1 cellular context compared by ENCODE assay signal in the genomic region with DNA sequence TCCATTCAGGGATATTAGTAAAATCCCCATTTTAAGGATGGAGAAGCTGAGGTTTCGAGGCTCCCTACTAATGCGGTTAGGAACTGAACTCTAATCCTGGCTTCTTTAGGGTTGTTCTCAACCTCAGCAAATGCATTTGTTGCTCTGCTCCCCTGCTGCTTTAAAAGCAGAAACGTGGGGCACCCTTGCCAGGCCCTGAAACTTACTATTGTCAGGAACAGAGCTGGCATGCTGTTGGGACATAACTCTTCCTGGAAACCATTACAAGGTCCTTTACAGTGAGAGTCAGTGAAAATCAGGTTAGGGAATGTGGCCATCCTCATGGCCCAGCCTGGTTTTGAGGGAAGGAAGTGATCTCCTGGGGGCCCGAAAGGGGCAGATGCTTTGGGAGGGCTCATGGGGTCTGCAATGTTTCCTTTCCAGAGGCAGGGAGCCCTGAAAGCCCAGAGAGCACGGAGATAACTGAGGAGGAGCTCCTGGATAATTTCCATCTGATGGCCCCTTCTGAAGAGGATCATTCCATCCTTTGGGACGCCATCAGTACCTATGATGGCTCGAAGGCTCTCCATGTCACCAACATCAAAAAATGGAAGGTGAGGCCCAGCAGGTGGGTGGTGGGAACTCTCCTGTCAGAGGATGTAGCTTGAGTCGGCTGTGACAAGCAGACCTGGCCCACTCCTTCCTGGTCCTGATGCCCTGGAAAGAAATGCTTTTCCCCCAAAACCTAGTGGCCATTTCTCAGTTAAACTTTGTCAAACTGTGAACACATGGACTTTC.
A peak's percentile ranks its signal among the peaks of the same experiment; 100 is the strongest.
TF ChIP-seq lines count a peak whose summit lies in the region.

No MANE protein-coding gene starts in this region.

TF ChIP-seq in HepG2, 621 proteins besides CTCF, POLR2A, EP300 and RAD21 (continued from another document and continues in another):
- TF ChIP-seq, protein P1, sequence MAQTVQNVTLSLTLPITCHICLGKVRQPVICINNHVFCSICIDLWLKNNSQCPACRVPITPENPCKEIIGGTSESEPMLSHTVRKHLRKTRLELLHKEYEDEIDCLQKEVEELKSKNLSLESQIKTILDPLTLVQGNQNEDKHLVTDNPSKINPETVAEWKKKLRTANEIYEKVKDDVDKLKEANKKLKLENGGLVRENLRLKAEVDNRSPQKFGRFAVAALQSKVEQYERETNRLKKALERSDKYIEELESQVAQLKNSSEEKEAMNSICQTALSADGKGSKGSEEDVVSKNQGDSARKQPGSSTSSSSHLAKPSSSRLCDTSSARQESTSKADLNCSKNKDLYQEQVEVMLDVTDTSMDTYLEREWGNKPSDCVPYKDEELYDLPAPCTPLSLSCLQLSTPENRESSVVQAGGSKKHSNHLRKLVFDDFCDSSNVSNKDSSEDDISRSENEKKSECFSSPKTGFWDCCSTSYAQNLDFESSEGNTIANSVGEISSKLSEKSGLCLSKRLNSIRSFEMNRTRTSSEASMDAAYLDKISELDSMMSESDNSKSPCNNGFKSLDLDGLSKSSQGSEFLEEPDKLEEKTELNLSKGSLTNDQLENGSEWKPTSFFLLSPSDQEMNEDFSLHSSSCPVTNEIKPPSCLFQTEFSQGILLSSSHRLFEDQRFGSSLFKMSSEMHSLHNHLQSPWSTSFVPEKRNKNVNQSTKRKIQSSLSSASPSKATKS (CRISPR knock-in tag; IDR thresholded peaks at IDR 0.05) = peak; percentile 66
- TF ChIP-seq ZNF572 (CRISPR knock-in tag; IDR thresholded peaks at IDR 0.05) (peak; percentile 90; the same call in 1 of the 2 replicates), TAF15 (IDR thresholded peaks at IDR 0.05; ENCODE audit: low read depth, low read length, poor library complexity, severe bottlenecking) (no peak), ZFYVE20 (CRISPR knock-in tag; IDR thresholded peaks at IDR 0.05; ENCODE audit: borderline replicate concordance, low read depth) (no peak), FLYWCH1 (CRISPR knock-in tag; IDR thresholded peaks at IDR 0.05) (0 out of 2 replicates have a peak, but pooled peaks have one; percentile 64), ZBTB38 (CRISPR knock-in tag; IDR thresholded peaks at IDR 0.05) (no peak), ZKSCAN5 (CRISPR knock-in tag; IDR thresholded peaks at IDR 0.05) (no peak), ETV5 (CRISPR knock-in tag; IDR thresholded peaks at IDR 0.05; ENCODE audit: borderline replicate concordance) (no peak), IRX3 (CRISPR knock-in tag; IDR thresholded peaks at IDR 0.05; ENCODE audit: borderline replicate concordance, low read depth) (no peak), EED (CRISPR knock-in tag; IDR thresholded peaks at IDR 0.05) (no peak), ZNF430 (CRISPR knock-in tag; IDR thresholded peaks at IDR 0.05) (peak; percentile 52), JARID2 (CRISPR knock-in tag; IDR thresholded peaks at IDR 0.05; ENCODE audit: insufficient replicate concordance) (peak; percentile 6), HMG20A (CRISPR knock-in tag; IDR thresholded peaks at IDR 0.05; ENCODE audit: borderline replicate concordance) (peak; percentile 37; the same call in 1 of the 2 replicates), PHF5A (CRISPR knock-in tag; IDR thresholded peaks at IDR 0.05; ENCODE audit: low read depth, unreplicated experiment) (peak; percentile 87), ZNF33B (CRISPR knock-in tag; IDR thresholded peaks at IDR 0.05) (peak; percentile 40; the same call in 1 of the 2 replicates), ATF1 (CRISPR knock-in tag; IDR thresholded peaks at IDR 0.05) (no peak), ZFP36L1 (CRISPR knock-in tag; IDR thresholded peaks at IDR 0.05) (peak; percentile 61; the same call in 1 of the 2 replicates), ELF4 (CRISPR knock-in tag; IDR thresholded peaks at IDR 0.05; ENCODE audit: borderline replicate concordance) (peak; percentile 76), SRSF9 (IDR thresholded peaks at IDR 0.05; ENCODE audit: borderline replicate concordance, insufficient read depth, low read depth, low read length, poor library complexity, severe bottlenecking) (no peak), ZNF605 (CRISPR knock-in tag; IDR thresholded peaks at IDR 0.05) (peak; percentile 81), ZFP1 (CRISPR knock-in tag; IDR thresholded peaks at IDR 0.05) (no peak; the same call in 1 of the 2 replicates), CAMTA2 (CRISPR knock-in tag; IDR thresholded peaks at IDR 0.05; ENCODE audit: borderline replicate concordance) (no peak), ZNF232 (CRISPR knock-in tag; IDR thresholded peaks at IDR 0.05; ENCODE audit: borderline replicate concordance) (peak; percentile 72), TGIF2 (CRISPR knock-in tag; IDR thresholded peaks at IDR 0.05) (no peak)
- TF ChIP-seq, protein P2, sequence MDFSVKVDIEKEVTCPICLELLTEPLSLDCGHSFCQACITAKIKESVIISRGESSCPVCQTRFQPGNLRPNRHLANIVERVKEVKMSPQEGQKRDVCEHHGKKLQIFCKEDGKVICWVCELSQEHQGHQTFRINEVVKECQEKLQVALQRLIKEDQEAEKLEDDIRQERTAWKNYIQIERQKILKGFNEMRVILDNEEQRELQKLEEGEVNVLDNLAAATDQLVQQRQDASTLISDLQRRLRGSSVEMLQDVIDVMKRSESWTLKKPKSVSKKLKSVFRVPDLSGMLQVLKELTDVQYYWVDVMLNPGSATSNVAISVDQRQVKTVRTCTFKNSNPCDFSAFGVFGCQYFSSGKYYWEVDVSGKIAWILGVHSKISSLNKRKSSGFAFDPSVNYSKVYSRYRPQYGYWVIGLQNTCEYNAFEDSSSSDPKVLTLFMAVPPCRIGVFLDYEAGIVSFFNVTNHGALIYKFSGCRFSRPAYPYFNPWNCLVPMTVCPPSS (IDR thresholded peaks at IDR 0.05) = no peak
- TF ChIP-seq, protein P3, sequence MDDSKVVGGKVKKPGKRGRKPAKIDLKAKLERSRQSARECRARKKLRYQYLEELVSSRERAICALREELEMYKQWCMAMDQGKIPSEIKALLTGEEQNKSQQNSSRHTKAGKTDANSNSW (CRISPR knock-in tag; IDR thresholded peaks at IDR 0.05; ENCODE audit: borderline replicate concordance) = 0 out of 2 replicates have a peak, but pooled peaks have one; percentile 54
- TF ChIP-seq, protein P4, sequence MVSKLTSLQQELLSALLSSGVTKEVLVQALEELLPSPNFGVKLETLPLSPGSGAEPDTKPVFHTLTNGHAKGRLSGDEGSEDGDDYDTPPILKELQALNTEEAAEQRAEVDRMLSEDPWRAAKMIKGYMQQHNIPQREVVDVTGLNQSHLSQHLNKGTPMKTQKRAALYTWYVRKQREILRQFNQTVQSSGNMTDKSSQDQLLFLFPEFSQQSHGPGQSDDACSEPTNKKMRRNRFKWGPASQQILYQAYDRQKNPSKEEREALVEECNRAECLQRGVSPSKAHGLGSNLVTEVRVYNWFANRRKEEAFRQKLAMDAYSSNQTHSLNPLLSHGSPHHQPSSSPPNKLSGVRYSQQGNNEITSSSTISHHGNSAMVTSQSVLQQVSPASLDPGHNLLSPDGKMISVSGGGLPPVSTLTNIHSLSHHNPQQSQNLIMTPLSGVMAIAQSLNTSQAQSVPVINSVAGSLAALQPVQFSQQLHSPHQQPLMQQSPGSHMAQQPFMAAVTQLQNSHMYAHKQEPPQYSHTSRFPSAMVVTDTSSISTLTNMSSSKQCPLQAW (CRISPR knock-in tag; IDR thresholded peaks at IDR 0.05) = peak; percentile 34
- TF ChIP-seq, protein P5, sequence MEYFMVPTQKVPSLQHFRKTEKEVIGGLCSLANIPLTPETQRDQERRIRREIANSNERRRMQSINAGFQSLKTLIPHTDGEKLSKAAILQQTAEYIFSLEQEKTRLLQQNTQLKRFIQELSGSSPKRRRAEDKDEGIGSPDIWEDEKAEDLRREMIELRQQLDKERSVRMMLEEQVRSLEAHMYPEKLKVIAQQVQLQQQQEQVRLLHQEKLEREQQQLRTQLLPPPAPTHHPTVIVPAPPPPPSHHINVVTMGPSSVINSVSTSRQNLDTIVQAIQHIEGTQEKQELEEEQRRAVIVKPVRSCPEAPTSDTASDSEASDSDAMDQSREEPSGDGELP (IDR thresholded peaks at IDR 0.05; ENCODE audit: borderline replicate concordance, low read depth) = peak; percentile 11; the same call in 1 of the 2 replicates
- TF ChIP-seq, protein P6, sequence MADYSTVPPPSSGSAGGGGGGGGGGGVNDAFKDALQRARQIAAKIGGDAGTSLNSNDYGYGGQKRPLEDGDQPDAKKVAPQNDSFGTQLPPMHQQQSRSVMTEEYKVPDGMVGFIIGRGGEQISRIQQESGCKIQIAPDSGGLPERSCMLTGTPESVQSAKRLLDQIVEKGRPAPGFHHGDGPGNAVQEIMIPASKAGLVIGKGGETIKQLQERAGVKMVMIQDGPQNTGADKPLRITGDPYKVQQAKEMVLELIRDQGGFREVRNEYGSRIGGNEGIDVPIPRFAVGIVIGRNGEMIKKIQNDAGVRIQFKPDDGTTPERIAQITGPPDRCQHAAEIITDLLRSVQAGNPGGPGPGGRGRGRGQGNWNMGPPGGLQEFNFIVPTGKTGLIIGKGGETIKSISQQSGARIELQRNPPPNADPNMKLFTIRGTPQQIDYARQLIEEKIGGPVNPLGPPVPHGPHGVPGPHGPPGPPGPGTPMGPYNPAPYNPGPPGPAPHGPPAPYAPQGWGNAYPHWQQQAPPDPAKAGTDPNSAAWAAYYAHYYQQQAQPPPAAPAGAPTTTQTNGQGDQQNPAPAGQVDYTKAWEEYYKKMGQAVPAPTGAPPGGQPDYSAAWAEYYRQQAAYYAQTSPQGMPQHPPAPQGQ (CRISPR knock-in tag; IDR thresholded peaks at IDR 0.05; ENCODE audit: borderline replicate concordance) = 0 out of 2 replicates have a peak, but pooled peaks have one; percentile 62
- TF ChIP-seq, protein P7, sequence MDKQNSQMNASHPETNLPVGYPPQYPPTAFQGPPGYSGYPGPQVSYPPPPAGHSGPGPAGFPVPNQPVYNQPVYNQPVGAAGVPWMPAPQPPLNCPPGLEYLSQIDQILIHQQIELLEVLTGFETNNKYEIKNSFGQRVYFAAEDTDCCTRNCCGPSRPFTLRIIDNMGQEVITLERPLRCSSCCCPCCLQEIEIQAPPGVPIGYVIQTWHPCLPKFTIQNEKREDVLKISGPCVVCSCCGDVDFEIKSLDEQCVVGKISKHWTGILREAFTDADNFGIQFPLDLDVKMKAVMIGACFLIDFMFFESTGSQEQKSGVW (CRISPR knock-in tag; IDR thresholded peaks at IDR 0.05; ENCODE audit: borderline replicate concordance) = peak; percentile 61; the same call in 1 of the 2 replicates
- TF ChIP-seq, protein P8, sequence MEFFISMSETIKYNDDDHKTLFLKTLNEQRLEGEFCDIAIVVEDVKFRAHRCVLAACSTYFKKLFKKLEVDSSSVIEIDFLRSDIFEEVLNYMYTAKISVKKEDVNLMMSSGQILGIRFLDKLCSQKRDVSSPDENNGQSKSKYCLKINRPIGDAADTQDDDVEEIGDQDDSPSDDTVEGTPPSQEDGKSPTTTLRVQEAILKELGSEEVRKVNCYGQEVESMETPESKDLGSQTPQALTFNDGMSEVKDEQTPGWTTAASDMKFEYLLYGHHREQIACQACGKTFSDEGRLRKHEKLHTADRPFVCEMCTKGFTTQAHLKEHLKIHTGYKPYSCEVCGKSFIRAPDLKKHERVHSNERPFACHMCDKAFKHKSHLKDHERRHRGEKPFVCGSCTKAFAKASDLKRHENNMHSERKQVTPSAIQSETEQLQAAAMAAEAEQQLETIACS (CRISPR knock-in tag; IDR thresholded peaks at IDR 0.05) = no peak
- TF ChIP-seq, protein P9, sequence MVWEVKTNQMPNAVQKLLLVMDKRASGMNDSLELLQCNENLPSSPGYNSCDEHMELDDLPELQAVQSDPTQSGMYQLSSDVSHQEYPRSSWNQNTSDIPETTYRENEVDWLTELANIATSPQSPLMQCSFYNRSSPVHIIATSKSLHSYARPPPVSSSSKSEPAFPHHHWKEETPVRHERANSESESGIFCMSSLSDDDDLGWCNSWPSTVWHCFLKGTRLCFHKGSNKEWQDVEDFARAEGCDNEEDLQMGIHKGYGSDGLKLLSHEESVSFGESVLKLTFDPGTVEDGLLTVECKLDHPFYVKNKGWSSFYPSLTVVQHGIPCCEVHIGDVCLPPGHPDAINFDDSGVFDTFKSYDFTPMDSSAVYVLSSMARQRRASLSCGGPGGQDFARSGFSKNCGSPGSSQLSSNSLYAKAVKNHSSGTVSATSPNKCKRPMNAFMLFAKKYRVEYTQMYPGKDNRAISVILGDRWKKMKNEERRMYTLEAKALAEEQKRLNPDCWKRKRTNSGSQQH (CRISPR knock-in tag; IDR thresholded peaks at IDR 0.05; ENCODE audit: low read depth) = 0 out of 2 replicates have a peak, but pooled peaks have one; percentile 41
- TF ChIP-seq, protein P10, sequence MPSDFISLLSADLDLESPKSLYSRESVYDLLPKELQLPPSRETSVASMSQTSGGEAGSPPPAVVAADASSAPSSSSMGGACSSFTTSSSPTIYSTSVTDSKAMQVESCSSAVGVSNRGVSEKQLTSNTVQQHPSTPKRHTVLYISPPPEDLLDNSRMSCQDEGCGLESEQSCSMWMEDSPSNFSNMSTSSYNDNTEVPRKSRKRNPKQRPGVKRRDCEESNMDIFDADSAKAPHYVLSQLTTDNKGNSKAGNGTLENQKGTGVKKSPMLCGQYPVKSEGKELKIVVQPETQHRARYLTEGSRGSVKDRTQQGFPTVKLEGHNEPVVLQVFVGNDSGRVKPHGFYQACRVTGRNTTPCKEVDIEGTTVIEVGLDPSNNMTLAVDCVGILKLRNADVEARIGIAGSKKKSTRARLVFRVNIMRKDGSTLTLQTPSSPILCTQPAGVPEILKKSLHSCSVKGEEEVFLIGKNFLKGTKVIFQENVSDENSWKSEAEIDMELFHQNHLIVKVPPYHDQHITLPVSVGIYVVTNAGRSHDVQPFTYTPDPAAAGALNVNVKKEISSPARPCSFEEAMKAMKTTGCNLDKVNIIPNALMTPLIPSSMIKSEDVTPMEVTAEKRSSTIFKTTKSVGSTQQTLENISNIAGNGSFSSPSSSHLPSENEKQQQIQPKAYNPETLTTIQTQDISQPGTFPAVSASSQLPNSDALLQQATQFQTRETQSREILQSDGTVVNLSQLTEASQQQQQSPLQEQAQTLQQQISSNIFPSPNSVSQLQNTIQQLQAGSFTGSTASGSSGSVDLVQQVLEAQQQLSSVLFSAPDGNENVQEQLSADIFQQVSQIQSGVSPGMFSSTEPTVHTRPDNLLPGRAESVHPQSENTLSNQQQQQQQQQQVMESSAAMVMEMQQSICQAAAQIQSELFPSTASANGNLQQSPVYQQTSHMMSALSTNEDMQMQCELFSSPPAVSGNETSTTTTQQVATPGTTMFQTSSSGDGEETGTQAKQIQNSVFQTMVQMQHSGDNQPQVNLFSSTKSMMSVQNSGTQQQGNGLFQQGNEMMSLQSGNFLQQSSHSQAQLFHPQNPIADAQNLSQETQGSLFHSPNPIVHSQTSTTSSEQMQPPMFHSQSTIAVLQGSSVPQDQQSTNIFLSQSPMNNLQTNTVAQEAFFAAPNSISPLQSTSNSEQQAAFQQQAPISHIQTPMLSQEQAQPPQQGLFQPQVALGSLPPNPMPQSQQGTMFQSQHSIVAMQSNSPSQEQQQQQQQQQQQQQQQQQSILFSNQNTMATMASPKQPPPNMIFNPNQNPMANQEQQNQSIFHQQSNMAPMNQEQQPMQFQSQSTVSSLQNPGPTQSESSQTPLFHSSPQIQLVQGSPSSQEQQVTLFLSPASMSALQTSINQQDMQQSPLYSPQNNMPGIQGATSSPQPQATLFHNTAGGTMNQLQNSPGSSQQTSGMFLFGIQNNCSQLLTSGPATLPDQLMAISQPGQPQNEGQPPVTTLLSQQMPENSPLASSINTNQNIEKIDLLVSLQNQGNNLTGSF (CRISPR knock-in tag; IDR thresholded peaks at IDR 0.05) = 0 out of 2 replicates have a peak, but pooled peaks have one; percentile 71
